9 cellular contexts compared by ENCODE assay signal in genomic region chr12:11712491-11712890, GRCh38.
"Had no signal": no experiment of that assay in that cellular context is flagged by ENCODE, and none has a peak within 500 bp of the region (broad histone marks: within the 10 kb centered on the region; RNA-seq: fewer than 3 reads in every experiment).

No MANE protein-coding gene starts in this region.

- H3K4me1 ChIP-seq: neural progenitor cell had no signal

- H3K9ac ChIP-seq: neural progenitor cell, parathyroid adenoma had no signal

- H3K36me3 ChIP-seq: neural progenitor cell, upper lobe of left lung had no signal

- H3K4me2 ChIP-seq: neural progenitor cell had no signal

- H3K27me3 ChIP-seq: neural progenitor cell, upper lobe of left lung had no signal

- H3K9me3 ChIP-seq: upper lobe of left lung had no signal

- DNase-seq: activated CD4-positive, alpha-beta T cell treated with anti-CD3 and anti-CD28 coated beads, Interleukin-2, amount 10 ng/mL, durations not matched to agents 7 days and 5 days; activated naive CD8-positive, alpha-beta T cell treated with anti-CD3 and anti-CD28 coated beads, Interleukin-2, amount 50 U/mL, for 24 hours; activated T-cell treated with anti-CD3 and anti-CD28 coated beads, Interleukin-2, amount 50 U/mL, for 72 hours; central memory CD4-positive, alpha-beta T cell; kidney glomerular epithelial cell; upper lobe of left lung had no signal

- H2AFZ ChIP-seq: neural progenitor cell, parathyroid adenoma had no signal

- H3K4me3 ChIP-seq: neural progenitor cell, skin epidermis, upper lobe of left lung had no signal

- H3K27ac ChIP-seq: neural progenitor cell, parathyroid adenoma had no signal
